In genomic region chr2:104872866-104873688, GRCh38 we compare ENCODE assay signal across 8 cellular contexts. TPM values are rescaled to one million over a fixed set of nuclear protein-coding genes. Genes with fewer than 3 reads are reported as not detected.
DNase-seq lines count a peak whose midpoint lies in the region; ATAC-seq and TF ChIP-seq lines count a peak whose summit lies in the region.

No MANE protein-coding gene starts in this region.

- peaks cover 58 to 71% (median 64%) of the 10 kb centered on the region in 11 experiments for H3K27me3 ChIP-seq in BLaER1 treated with 17β-estradiol and CSF1 and Interleukin-3, amounts not matched to agents 10 nM and 100 nM
- peaks cover 0 to 55% (median 24%) of the 10 kb centered on the region in 3 donors for H3K27me3 ChIP-seq in psoas muscle (ENCODE audit: insufficient read depth in 3 of 3, low read length in 2 of 3)

- WGBS in psoas muscle, 3 donors = 1 to 2% (median 2%) methylated on average over 57 to 63 of the region's 63 CpGs

- H3K9ac ChIP-seq in BLaER1 treated with 17β-estradiol and CSF1 and Interleukin-3, amounts not matched to agents 10 nM and 100 nM = peak overlapping the region; percentile 39 to 81 (median 70); a peak in 21 of 22 replicates

- no peak for TF ChIP-seq POLR2A in GM18505 (IDR thresholded peaks at IDR 0.05; ENCODE audit: borderline replicate concordance, extremely low read depth, insufficient read depth, insufficient read length)

- peaks cover 0 to 44% (median 24%) of the 10 kb centered on the region in 11 experiments; a peak in 13 of 22 replicates for H4K20me1 ChIP-seq in BLaER1 treated with 17β-estradiol and CSF1 and Interleukin-3, amounts not matched to agents 10 nM and 100 nM

- peak overlapping the region in 4 of 11 experiments; percentile 32 to 64 (median 48); a peak in 6 of 22 replicates for H3K27ac ChIP-seq in BLaER1 treated with 17β-estradiol and CSF1 and Interleukin-3, amounts not matched to agents 10 nM and 100 nM
- peak overlapping the region; percentile 32 for H3K27ac ChIP-seq in angular gyrus (ENCODE audit: low read depth, low read length)
- no peak overlapping the region for H3K27ac ChIP-seq in psoas muscle

- ATAC-seq in GM18505 (IDR thresholded peaks at IDR 0.05; ENCODE audit: unreplicated experiment) (peak; percentile 94), HG03039 (IDR thresholded peaks at IDR 0.05; ENCODE audit: unreplicated experiment) (peak; percentile 85), psoas muscle (peak; percentile 74 to 95 (median 90))

- intact Hi-C loops in psoas muscle (cut with DNase I) = loop anchor here (10.0 kb wide), 1 partner anchor 1708 kb away; no protein-coding TSS in a partner anchor

- peak overlapping the region; percentile 83 to 99 (median 97) for H3K4me2 ChIP-seq in BLaER1 treated with 17β-estradiol and CSF1 and Interleukin-3, amounts not matched to agents 10 nM and 100 nM

- peak; percentile 53 for TF ChIP-seq CTCF in psoas muscle (IDR thresholded peaks at IDR 0.05)

- DNase-seq in NCI-H345 treated with DMSO at 0.1 percent for 48 hours (lab: John Stamatoyannopoulos, UW; ENCODE audit: unreplicated experiment) = peak; percentile 77
- DNase-seq in hippocampal formation (lab: John Stamatoyannopoulos, UW) = peak; percentile 91 to 93
- no peak for DNase-seq in psoas muscle
- DNase-seq in NOMO-1 treated with DMSO at 0.1 percent for 48 hours (lab: John Stamatoyannopoulos, UW; ENCODE audit: unreplicated experiment) = no peak

- H3K36me3 ChIP-seq in BLaER1 treated with 17β-estradiol and CSF1 and Interleukin-3, amounts not matched to agents 10 nM and 100 nM = no peaks in the 10 kb centered on the region
- H3K36me3 ChIP-seq in psoas muscle (ENCODE audit: insufficient read depth in 1 of 2, low read depth in 1 of 2) = no peaks in the 10 kb centered on the region

- H3K4me3 ChIP-seq in BLaER1 treated with 17β-estradiol and CSF1 and Interleukin-3, amounts not matched to agents 10 nM and 100 nM = peak overlapping the region; percentile 61 to 77 (median 69)
- peak overlapping the region; percentile 75 for H3K4me3 ChIP-seq in psoas muscle

- H3K4me1 ChIP-seq in BLaER1 treated with 17β-estradiol and CSF1 and Interleukin-3, amounts not matched to agents 10 nM and 100 nM = peaks cover 8 to 34% (median 19%) of the 10 kb centered on the region in 10 experiments; a peak in 17 of 20 replicates
- H3K4me1 ChIP-seq in psoas muscle = peaks cover 4% of the 10 kb centered on the region

- H3K9me3 ChIP-seq in BLaER1 treated with 17β-estradiol and CSF1 and Interleukin-3, amounts not matched to agents 10 nM and 100 nM (replicated peaks in 1 of 11) = no peaks in the 10 kb centered on the region
- no peaks in the 10 kb centered on the region for H3K9me3 ChIP-seq in psoas muscle

RNA-seq across cellular contexts. Expression of gene POU3F3, which starts 19.2 kb away (rescaled TPM):
- not detected for total RNA-seq in psoas muscle
- polyA plus RNA-seq in psoas muscle = under 1 TPM in 1 of 3 donors, not detected in 2; 0.01 TPM

Comparison
In these comparisons a context has a peak if more than half of its experiments do, and no peak if none do; other contexts are left out.
1. DNase-seq: peak in NCI-H345 treated with DMSO at 0.1 percent for 48 hours (single experiment) and hippocampal formation (2 of 2); none in psoas muscle (0 of 2) and NOMO-1 treated with DMSO at 0.1 percent for 48 hours (single experiment).
2. Peak in every context shown above with its lines, with median percentiles within 50 percentile points of each other: ATAC-seq.